In the genomic region with DNA sequence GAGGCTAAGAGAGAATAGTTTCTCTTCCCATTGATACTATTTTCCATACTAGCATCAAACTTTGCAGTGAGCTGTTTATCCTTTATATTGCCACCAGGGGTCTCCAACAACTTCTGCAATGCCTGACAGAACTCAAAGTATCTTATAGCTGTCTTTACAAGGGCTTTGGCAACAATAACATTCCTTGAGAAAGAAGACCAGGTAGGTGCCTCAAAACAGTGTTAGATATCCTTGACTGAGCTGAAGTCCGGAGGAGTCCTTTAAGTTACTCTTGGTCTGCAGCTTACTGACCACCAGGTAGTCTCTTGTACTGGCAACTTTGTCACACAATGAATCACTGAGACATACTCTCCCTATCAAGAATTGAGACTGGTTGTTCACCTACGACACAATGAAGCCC, we compare ENCODE assay signal across 8 cellular contexts. TPM values are rescaled to one million over a fixed set of nuclear protein-coding genes. Genes with fewer than 3 reads are reported as not detected.
DNase-seq lines count a peak whose midpoint lies in the region; ATAC-seq and TF ChIP-seq lines count a peak whose summit lies in the region.

No MANE protein-coding gene starts in this region.

- H3K4me1 ChIP-seq in naive thymus-derived CD4-positive, alpha-beta T cell (ENCODE audit: control insufficient read depth in 2 of 2, insufficient read depth in 2 of 2, low read length in 2 of 2) = peaks cover 0 to 3% of the 10 kb centered on the region in 2 donors

- peak; percentile 85 for ATAC-seq in GM21381 (IDR thresholded peaks at IDR 0.05; ENCODE audit: unreplicated experiment)
- ATAC-seq in naive thymus-derived CD4-positive, alpha-beta T cell = peak; percentile 84
- no peak for ATAC-seq in HG03457 (IDR thresholded peaks at IDR 0.05; ENCODE audit: unreplicated experiment)

- CTCF ChIA-PET in activated naive CD4-positive, alpha-beta T cell treated with anti-CD3 and anti-CD28 coated beads for 36 hours (lab: Charles Lee) = interaction anchor here (0.6 to 7.1 kb wide), 38 partner anchors 9 to 628 kb away, joined by 3 to 195 read pairs (median 4); no protein-coding TSS in a partner anchor
- CTCF ChIA-PET in naive thymus-derived CD4-positive, alpha-beta T cell (lab: Charles Lee) = interaction anchor here (0.8 to 7.0 kb wide), 19 partner anchors 9 to 922 kb away, joined by 3 to 303 read pairs (median 5); partner anchors contain the start of gene TES

- H3K27ac ChIP-seq in naive thymus-derived CD4-positive, alpha-beta T cell (ENCODE audit: low read depth, low read length) = no peak overlapping the region

- in situ Hi-C loops in SK-MEL-5 (cut with HindIII; ENCODE audit: low pct_unique_long_range_greater_than_20kb, low sequenced_read_pairs) = no loop called here

- no peaks in the 10 kb centered on the region for H3K9me3 ChIP-seq in naive thymus-derived CD4-positive, alpha-beta T cell (ENCODE audit: control insufficient read depth in 2 of 3, low read length in 3 of 3)

- H3K4me1 Mint-ChIP-seq in activated naive CD4-positive, alpha-beta T cell treated with anti-CD3 and anti-CD28 coated beads for 36 hours (ENCODE audit: low read depth) = no peaks in the 10 kb centered on the region
- H3K4me1 Mint-ChIP-seq in endothelial cell (ENCODE audit: unreplicated experiment) = no peaks in the 10 kb centered on the region
- H3K4me1 Mint-ChIP-seq in naive thymus-derived CD4-positive, alpha-beta T cell = peaks cover 0 to 12% (median 2%) of the 10 kb centered on the region in 7 donors

- peak; percentile 20 for DNase-seq in activated naive CD4-positive, alpha-beta T cell treated with anti-CD3 and anti-CD28 coated beads for 36 hours
- no peak for DNase-seq in activated naive CD4-positive, alpha-beta T cell (lab: John Stamatoyannopoulos, UW)
- DNase-seq in HK-2 (ENCODE audit: unreplicated experiment) = peak; percentile 17
- DNase-seq in SK-MEL-5 (ENCODE audit: low read depth, low spot score) = peak; percentile 83
- DNase-seq in endothelial cell (ENCODE audit: low spot score) = peak; percentile 20
- peak in 7 of 9 donors; percentile 47 to 73 (median 61) for DNase-seq in naive thymus-derived CD4-positive, alpha-beta T cell

- no peaks in the 10 kb centered on the region for H3K36me3 ChIP-seq in naive thymus-derived CD4-positive, alpha-beta T cell (ENCODE audit: control insufficient read depth in 2 of 3, insufficient read depth in 3 of 3, low read length in 3 of 3)

- no peaks in the 10 kb centered on the region for H3K27me3 Mint-ChIP-seq in activated naive CD4-positive, alpha-beta T cell treated with anti-CD3 and anti-CD28 coated beads for 36 hours (ENCODE audit: low read depth)
- H3K27me3 Mint-ChIP-seq in endothelial cell (ENCODE audit: unreplicated experiment) = no peaks in the 10 kb centered on the region
- peaks cover 0 to 15% (median 0%) of the 10 kb centered on the region in 5 donors for H3K27me3 Mint-ChIP-seq in naive thymus-derived CD4-positive, alpha-beta T cell

- intact Hi-C loops in activated naive CD4-positive, alpha-beta T cell treated with anti-CD3 and anti-CD28 coated beads for 36 hours (cut with micrococcal nuclease) = loop anchor here (1.0 to 5.0 kb wide), 5 partner anchors 30 to 408 kb away; partner anchors contain the start of genes CAV1 and TES
- intact Hi-C loops in naive thymus-derived CD4-positive, alpha-beta T cell (cut with micrococcal nuclease) = loop anchor here (1.0 to 2.0 kb wide), 5 partner anchors 31 to 408 kb away; no protein-coding TSS in a partner anchor

- H3K36me3 Mint-ChIP-seq in activated naive CD4-positive, alpha-beta T cell treated with anti-CD3 and anti-CD28 coated beads for 36 hours (ENCODE audit: low read depth) = no peaks in the 10 kb centered on the region
- no peaks in the 10 kb centered on the region for H3K36me3 Mint-ChIP-seq in endothelial cell (ENCODE audit: low read depth, unreplicated experiment)
- peaks cover 0 to under 1% (median 0%) of the 10 kb centered on the region in 5 donors for H3K36me3 Mint-ChIP-seq in naive thymus-derived CD4-positive, alpha-beta T cell

- POLR2A ChIA-PET in naive thymus-derived CD4-positive, alpha-beta T cell (lab: Charles Lee) = interaction anchor here (0.6 to 2.1 kb wide), 4 partner anchors 31 to 343 kb away, joined by 3 to 19 read pairs (median 11); partner anchors contain the start of gene TES

- H3K4me3 ChIP-seq in naive thymus-derived CD4-positive, alpha-beta T cell (ENCODE audit: low read length) = no peak overlapping the region

- H3K27me3 ChIP-seq in naive thymus-derived CD4-positive, alpha-beta T cell (ENCODE audit: control insufficient read depth in 2 of 2, insufficient read depth in 2 of 2, low read length in 2 of 2) = no peaks in the 10 kb centered on the region

- peaks cover under 1% of the 10 kb centered on the region for H3K9me3 Mint-ChIP-seq in activated naive CD4-positive, alpha-beta T cell treated with anti-CD3 and anti-CD28 coated beads for 36 hours
- no peaks in the 10 kb centered on the region for H3K9me3 Mint-ChIP-seq in endothelial cell (ENCODE audit: unreplicated experiment)
- peaks cover 0 to 2% (median 0%) of the 10 kb centered on the region in 11 donors for H3K9me3 Mint-ChIP-seq in naive thymus-derived CD4-positive, alpha-beta T cell

- no peak overlapping the region for H3K27ac Mint-ChIP-seq in activated naive CD4-positive, alpha-beta T cell treated with anti-CD3 and anti-CD28 coated beads for 36 hours
- H3K27ac Mint-ChIP-seq in endothelial cell (ENCODE audit: unreplicated experiment) = no peak overlapping the region
- H3K27ac Mint-ChIP-seq in naive thymus-derived CD4-positive, alpha-beta T cell = peak overlapping the region in 1 of 9 donors; percentile 36

- no peak overlapping the region for H3K4me3 Mint-ChIP-seq in activated naive CD4-positive, alpha-beta T cell treated with anti-CD3 and anti-CD28 coated beads for 36 hours
- no peak overlapping the region for H3K4me3 Mint-ChIP-seq in endothelial cell (ENCODE audit: unreplicated experiment)
- no peak overlapping the region for H3K4me3 Mint-ChIP-seq in naive thymus-derived CD4-positive, alpha-beta T cell

- TF ChIP-seq CTCF in endothelial cell (IDR thresholded peaks at IDR 0.05; ENCODE audit: unreplicated experiment) = peak; percentile 81

RNA-seq across cellular contexts. Expression of gene TES, which starts 30.0 kb away (rescaled TPM):
- total RNA-seq in activated naive CD4-positive, alpha-beta T cell treated with anti-CD3 and anti-CD28 coated beads for 36 hours = 10 to 100 TPM; 74.0 to 76.4 TPM
- 37.6 and 40.5 TPM in 2 replicates for total RNA-seq in SK-MEL-5 (2014; rRNA removed; shearing (Covaris generic))
- 31.3 and 36.6 TPM in 2 replicates for polyA plus RNA-seq in SK-MEL-5 (2015; cell fraction: cytosol; rRNA removed)
- polyA plus RNA-seq in SK-MEL-5 (2015; cell fraction: nucleus; rRNA removed) = 17.7 and 19.4 TPM in 2 replicates
- total RNA-seq in endothelial cell (ENCODE audit: unreplicated experiment) = 63.4 TPM
- 100 to 1,000 TPM in 4 of 5 experiments, 10 to 100 TPM in 1; 99.2 to 120 (median 114) TPM for total RNA-seq in naive thymus-derived CD4-positive, alpha-beta T cell
- polyA plus RNA-seq in naive thymus-derived CD4-positive, alpha-beta T cell = 100 to 1,000 TPM; 189 to 195 TPM

Comparison
In these comparisons a context has a peak if more than half of its experiments do, and no peak if none do; other contexts are left out.
1. DNase-seq: peak in activated naive CD4-positive, alpha-beta T cell treated with anti-CD3 and anti-CD28 coated beads for 36 hours (single experiment), HK-2 (single experiment), SK-MEL-5 (single experiment), endothelial cell (single experiment) and naive thymus-derived CD4-positive, alpha-beta T cell (7 of 9); none in activated naive CD4-positive, alpha-beta T cell (0 of 4).